ENCODE assay signal across 8 cellular contexts in genomic region chr1:245156736-245157505, GRCh38. TPM values are rescaled to one million over a fixed set of nuclear protein-coding genes. Genes with fewer than 3 reads are reported as not detected.
DNase-seq lines count a peak whose midpoint lies in the region; ATAC-seq and TF ChIP-seq lines count a peak whose summit lies in the region.

No MANE protein-coding gene starts in this region.

- H4K20me1 ChIP-seq in KMS-11 (ENCODE audit: insufficient read depth): no peaks in the 10 kb centered on the region

- no peak overlapping the region for H3K27ac Mint-ChIP-seq in activated CD8-positive, alpha-beta T cell treated with anti-CD3 and anti-CD28 coated beads for 36 hours

- H3K27me3 Mint-ChIP-seq in activated CD8-positive, alpha-beta T cell treated with anti-CD3 and anti-CD28 coated beads for 36 hours: peaks cover 56% of the 10 kb centered on the region

- H3K4me2 ChIP-seq in KMS-11: peak overlapping the region; percentile 99

- POLR2A ChIA-PET in activated CD8-positive, alpha-beta T cell treated with anti-CD3 and anti-CD28 coated beads for 36 hours (lab: Charles Lee): no interaction called here

- H3K36me3 Mint-ChIP-seq in activated CD8-positive, alpha-beta T cell treated with anti-CD3 and anti-CD28 coated beads for 36 hours (ENCODE audit: low read depth): no peaks in the 10 kb centered on the region

- H3K4me3 ChIP-seq in KMS-11 (IDR thresholded peaks at IDR 0.05; ENCODE audit: insufficient read depth, low read depth, low read length) (peak overlapping the region; percentile 72), iPS-15b (ENCODE audit: low read depth, low read length) (peak overlapping the region; percentile 51), skin epidermis (peak overlapping the region; percentile 44 to 77 (median 61))

- CTCF ChIA-PET in activated CD8-positive, alpha-beta T cell treated with anti-CD3 and anti-CD28 coated beads for 36 hours (lab: Charles Lee): interaction anchor here (0.7 to 1.8 kb wide), 29 partner anchors 9 to 849 kb away, joined by 3 to 16 read pairs (median 4); no protein-coding TSS in a partner anchor

- peak; percentile 20; the same call in 1 of the 2 replicates for TF ChIP-seq CTCF in KMS-11 (conservative IDR thresholded peaks at IDR 0.05; ENCODE audit: low read depth, low read length)
- peak; percentile 56 for TF ChIP-seq CTCF in activated CD8-positive, alpha-beta T cell treated with anti-CD3 and anti-CD28 coated beads for 36 hours (IDR thresholded peaks at IDR 0.05)

- H3K9me3 Mint-ChIP-seq in activated CD8-positive, alpha-beta T cell treated with anti-CD3 and anti-CD28 coated beads for 36 hours: peaks cover 5% of the 10 kb centered on the region

- H3K36me3 ChIP-seq in KMS-11 (ENCODE audit: insufficient read depth) (no peaks in the 10 kb centered on the region), iPS-15b (ENCODE audit: control insufficient read depth, insufficient read depth, low read length) (no peaks in the 10 kb centered on the region)

- peak overlapping the region; percentile 64 for H3K4me3 Mint-ChIP-seq in activated CD8-positive, alpha-beta T cell treated with anti-CD3 and anti-CD28 coated beads for 36 hours

- no peaks in the 10 kb centered on the region for H3K9me3 ChIP-seq in iPS-15b (ENCODE audit: control insufficient read depth, insufficient read depth, low read length)

- DNase-seq in DMS 273 (lab: John Stamatoyannopoulos, UW; ENCODE audit: unreplicated experiment) (peak; percentile 68), DMS 273 treated with DMSO at 0.1 percent for 48 hours (lab: John Stamatoyannopoulos, UW) (no peak)
- DNase-seq in activated CD8-positive, alpha-beta T cell treated with anti-CD3 and anti-CD28 coated beads for 36 hours: peak; percentile 40

- peaks cover 18% of the 10 kb centered on the region for H3K4me1 Mint-ChIP-seq in activated CD8-positive, alpha-beta T cell treated with anti-CD3 and anti-CD28 coated beads for 36 hours (ENCODE audit: low read depth)

- H3K4me1 ChIP-seq in KMS-11 (ENCODE audit: low read depth, poor library complexity, severe bottlenecking) (peaks cover 8% of the 10 kb centered on the region), iPS-15b (ENCODE audit: control insufficient read depth, insufficient read depth, low read length) (no peaks in the 10 kb centered on the region)

- no peaks in the 10 kb centered on the region for H3K79me2 ChIP-seq in KMS-11 (ENCODE audit: insufficient read depth, low read depth)

- H3K27me3 ChIP-seq in KMS-11 (ENCODE audit: insufficient read depth, low read depth) (peaks cover 12% of the 10 kb centered on the region), iPS-15b (ENCODE audit: control insufficient read depth, insufficient read depth, low read length) (peaks cover 54% of the 10 kb centered on the region)

- peak overlapping the region; percentile 98 for H2AFZ ChIP-seq in KMS-11 (ENCODE audit: low read depth)

- intact Hi-C loops in activated CD8-positive, alpha-beta T cell treated with anti-CD3 and anti-CD28 coated beads for 36 hours (cut with micrococcal nuclease): no loop called here

- H3K9ac ChIP-seq in KMS-11 (no peak overlapping the region), iPS-15b (ENCODE audit: low read depth, low read length) (no peak overlapping the region)

- no peak overlapping the region for H3K27ac ChIP-seq in KMS-11
- H3K27ac ChIP-seq in skin epidermis: peak overlapping the region in 10 of 21 experiments; percentile 17 to 55 (median 45)

- peak; percentile 1 for ATAC-seq in activated CD8-positive, alpha-beta T cell treated with anti-CD3 and anti-CD28 coated beads for 36 hours
- no peak for ATAC-seq in GM19397 (IDR thresholded peaks at IDR 0.05; ENCODE audit: unreplicated experiment)
- no peak for ATAC-seq in GM18868 (IDR thresholded peaks at IDR 0.05; ENCODE audit: unreplicated experiment)

RNA-seq across cellular contexts. Expression of gene KIF26B, which starts 2.1 kb away (rescaled TPM):
- under 1 TPM; 0.16 TPM for total RNA-seq in activated CD8-positive, alpha-beta T cell treated with anti-CD3 and anti-CD28 coated beads for 36 hours
